ENCODE assay signal across 10 cellular contexts in the genomic region with DNA sequence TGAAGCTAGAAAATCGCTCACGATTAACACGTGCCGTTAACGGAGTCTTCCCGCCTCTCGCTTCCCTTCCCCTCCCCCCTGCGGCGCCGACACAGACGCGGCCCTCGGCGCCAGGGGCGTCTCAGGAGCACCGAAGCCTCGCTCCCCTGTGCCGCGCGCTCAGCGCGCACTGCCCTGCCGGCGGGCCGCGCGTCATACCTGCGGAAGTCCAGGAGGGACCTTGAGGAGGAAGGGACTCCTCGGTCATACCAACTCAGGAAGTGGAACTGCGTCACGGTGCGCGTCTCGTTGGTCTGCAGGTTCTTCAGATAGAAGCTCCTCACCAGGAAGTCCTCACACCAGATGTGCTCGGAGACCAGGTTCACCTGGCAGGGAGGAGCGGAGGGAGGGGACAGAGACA.
A peak's percentile ranks its signal among the peaks of the same experiment; 100 is the strongest.
DNase-seq lines count a peak whose midpoint lies in the region; ATAC-seq lines count a peak whose summit lies in the region.
"Had no signal": no experiment of that assay in that cellular context is flagged by ENCODE, and none has a peak within 500 bp of the region (broad histone marks: within the 10 kb centered on the region; RNA-seq: fewer than 3 reads in every experiment).

No MANE protein-coding gene starts in this region.

- H3K4me3 Mint-ChIP-seq in T-helper 1 cell treated with Interleukin-12 subunit alpha and Interleukin-12 subunit beta and Interleukin-4 antibody, amounts not matched to agents 30 μg/mL and 1 μg/mL, for 36 hours = peak overlapping the region; percentile 73

- H3K9me3 Mint-ChIP-seq in T-helper 1 cell treated with Interleukin-12 subunit alpha and Interleukin-12 subunit beta and Interleukin-4 antibody, amounts not matched to agents 30 μg/mL and 1 μg/mL, for 36 hours = no peaks in the 10 kb centered on the region

- peak overlapping the region; percentile 74 for H3K27ac Mint-ChIP-seq in T-helper 1 cell treated with Interleukin-12 subunit alpha and Interleukin-12 subunit beta and Interleukin-4 antibody, amounts not matched to agents 30 μg/mL and 1 μg/mL, for 36 hours

- H3K27me3 Mint-ChIP-seq in T-helper 1 cell treated with Interleukin-12 subunit alpha and Interleukin-12 subunit beta and Interleukin-4 antibody, amounts not matched to agents 30 μg/mL and 1 μg/mL, for 36 hours (ENCODE audit: low read depth) = peaks cover 34% of the 10 kb centered on the region

- H3K4me1 Mint-ChIP-seq in T-helper 1 cell treated with Interleukin-12 subunit alpha and Interleukin-12 subunit beta and Interleukin-4 antibody, amounts not matched to agents 30 μg/mL and 1 μg/mL, for 36 hours (ENCODE audit: low read depth) = peaks cover 12% of the 10 kb centered on the region

- ATAC-seq in stimulated activated naive CD8-positive, alpha-beta T cell treated with anti-CD3 and anti-CD28 coated beads, Interleukin-15, Interleukin-2, amounts not matched to agents 100 U/mL and 50 U/mL, for 24 hours = peak; percentile 37
- ATAC-seq in GM21717 (IDR thresholded peaks at IDR 0.05; ENCODE audit: unreplicated experiment) = no peak
- no peak for ATAC-seq in left lobe of liver
- no peak for ATAC-seq in HG03469 (IDR thresholded peaks at IDR 0.05; ENCODE audit: unreplicated experiment)

- H3K36me3 Mint-ChIP-seq in T-helper 1 cell treated with Interleukin-12 subunit alpha and Interleukin-12 subunit beta and Interleukin-4 antibody, amounts not matched to agents 30 μg/mL and 1 μg/mL, for 36 hours (ENCODE audit: low read depth) = no peaks in the 10 kb centered on the region

- DNase-seq in activated T-cell treated with anti-CD3 and anti-CD28 coated beads, Interleukin-2, amount 50 U/mL, for 48 hours = peak; percentile 61 to 68
- peak; percentile 40 for DNase-seq in mucosa of gallbladder (ENCODE audit: low spot score)
- DNase-seq in stimulated activated naive CD8-positive, alpha-beta T cell treated with anti-CD3 and anti-CD28 coated beads, Interleukin-15, Interleukin-2, amounts not matched to agents 100 U/mL and 50 U/mL, for 24 hours = peak; percentile 50
- no peak for DNase-seq in NCI-H524 (lab: John Stamatoyannopoulos, UW)
- DNase-seq in left lobe of liver (ENCODE audit: low spot score) = no peak
- DNase-seq: erythroblast, MM.1S had no signal

Comparison
In these comparisons a context has a peak if more than half of its experiments do, and no peak if none do; other contexts are left out.
1. DNase-seq: peak in activated T-cell treated with anti-CD3 and anti-CD28 coated beads, Interleukin-2, amount 50 U/mL, for 48 hours (2 of 2), mucosa of gallbladder (single experiment) and stimulated activated naive CD8-positive, alpha-beta T cell treated with anti-CD3 and anti-CD28 coated beads, Interleukin-15, Interleukin-2, amounts not matched to agents 100 U/mL and 50 U/mL, for 24 hours (single experiment); none in NCI-H524 (0 of 2) and left lobe of liver (single experiment).